9 cellular contexts compared by ENCODE assay signal in the genomic region with DNA sequence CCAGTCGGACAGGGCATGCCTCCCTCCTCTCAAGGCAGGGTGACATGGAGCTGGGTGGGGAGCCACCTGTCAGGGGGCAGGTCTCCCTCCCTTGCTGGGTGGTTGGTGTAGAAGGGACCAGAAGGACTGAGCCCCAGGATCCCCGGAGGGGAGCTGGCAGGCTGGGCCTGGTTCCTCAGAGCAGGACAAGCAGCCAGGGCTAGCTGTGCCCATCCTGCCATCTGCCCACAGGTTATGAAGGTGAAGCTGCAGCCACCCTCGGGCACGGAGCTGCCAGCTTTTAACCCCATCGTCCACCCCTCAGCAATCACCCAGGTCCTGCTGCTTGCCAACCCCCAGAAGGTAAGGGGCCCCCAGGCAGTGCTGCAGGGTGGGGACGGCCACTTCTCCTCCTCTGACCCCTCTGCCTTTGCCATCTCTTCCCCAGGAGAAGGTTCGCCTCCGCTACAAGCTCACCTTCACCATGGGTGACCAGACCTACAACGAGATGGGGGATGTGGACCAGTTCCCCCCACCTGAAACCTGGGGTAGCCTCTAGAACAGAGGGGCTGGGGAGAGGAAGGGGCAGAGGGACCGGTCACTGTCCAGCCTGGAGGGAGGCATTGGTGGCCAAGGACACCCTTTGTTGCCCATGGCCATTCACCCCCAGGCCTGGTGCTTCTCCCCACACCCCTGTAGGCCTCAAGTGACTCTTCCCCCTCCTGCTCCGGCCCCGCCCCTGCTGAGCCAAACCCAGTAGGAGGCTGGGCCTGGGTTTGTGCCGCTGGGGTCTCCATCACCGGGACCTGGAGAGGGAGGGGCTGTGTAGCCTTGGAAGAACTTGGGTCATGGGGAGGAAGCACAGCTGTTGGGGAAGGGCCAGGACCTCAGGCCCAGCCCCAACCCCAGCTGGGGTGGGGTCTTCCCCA. TPM values are rescaled to one million over a fixed set of nuclear protein-coding genes. Genes with fewer than 3 reads are reported as not detected.
DNase-seq lines count a peak whose midpoint lies in the region; ATAC-seq, FAIRE-seq and TF ChIP-seq lines count a peak whose summit lies in the region.
"Had no signal": no experiment of that assay in that cellular context is flagged by ENCODE, and none has a peak within 500 bp of the region (broad histone marks: within the 10 kb centered on the region; RNA-seq: fewer than 3 reads in every experiment).

No MANE protein-coding gene starts in this region.

- peaks cover 47% of the 10 kb centered on the region for H3K4me1 ChIP-seq in adipocyte (ENCODE audit: control insufficient read depth, insufficient read depth, low read length)

- TF ChIP-seq POLR2A in GM12891 (IDR thresholded peaks at IDR 0.05; ENCODE audit: low read depth, low read length), result no peak

- no peaks in the 10 kb centered on the region for H3K36me3 Mint-ChIP-seq in osteocyte (ENCODE audit: unreplicated experiment)

- H3K27ac Mint-ChIP-seq in osteocyte (ENCODE audit: unreplicated experiment), result peak overlapping the region; percentile 86

- H3K4me3 ChIP-seq in adipocyte (ENCODE audit: low read length), result no peak overlapping the region

- H3K27me3 ChIP-seq in adipocyte (replicated peaks; ENCODE audit: control insufficient read depth, insufficient read depth, low read length), result no peaks in the 10 kb centered on the region

- H3K36me3 ChIP-seq in adipocyte (ENCODE audit: control insufficient read depth, insufficient read depth, low read length, severe bottlenecking), result peaks cover 24% of the 10 kb centered on the region

- H3K27me3 Mint-ChIP-seq in osteocyte (ENCODE audit: unreplicated experiment), result no peaks in the 10 kb centered on the region

- no peak for TF ChIP-seq CTCF in osteocyte (IDR thresholded peaks at IDR 0.05)

- H3K9ac ChIP-seq in adipocyte (ENCODE audit: low read length), result peak overlapping the region; percentile 84

- DNase-seq in GM12891 (ENCODE audit: insufficient read length, low spot score), result peak; percentile 70
- DNase-seq in adipocyte (ENCODE audit: low read depth), result no peak
- no peak for DNase-seq in osteocyte (ENCODE audit: extremely low spot score, unreplicated experiment)
- no peak for DNase-seq in DMS79 (lab: John Stamatoyannopoulos, UW)
- no peak for DNase-seq in NCI-H1092 treated with DMSO at 0.1 percent for 48 hours (lab: John Stamatoyannopoulos, UW)
- DNase-seq: left cardiac atrium had no signal

- peak; percentile 9 for ATAC-seq in HG03045 (IDR thresholded peaks at IDR 0.05; ENCODE audit: unreplicated experiment)
- no peak for ATAC-seq in HG03354 (IDR thresholded peaks at IDR 0.05; ENCODE audit: poor library complexity, severe bottlenecking, unreplicated experiment)
- ATAC-seq in GM18519 (IDR thresholded peaks at IDR 0.05; ENCODE audit: low FRiP score, unreplicated experiment), result no peak

- H3K9me3 Mint-ChIP-seq in osteocyte (ENCODE audit: unreplicated experiment), result no peaks in the 10 kb centered on the region

- no peak for FAIRE-seq in GM12891 (lab: Jason Lieb, UNC)

- peaks cover 35% of the 10 kb centered on the region for H3K4me1 Mint-ChIP-seq in osteocyte (ENCODE audit: unreplicated experiment)

- H3K4me3 Mint-ChIP-seq in osteocyte (ENCODE audit: unreplicated experiment), result no peak overlapping the region

- H3K9me3 ChIP-seq in adipocyte (ENCODE audit: control insufficient read depth, low read length), result no peaks in the 10 kb centered on the region

TF ChIP-seq in GM12891, 5 proteins besides CTCF, POLR2A, EP300 and RAD21:
- TF ChIP-seq POU2F2 (IDR thresholded peaks at IDR 0.05; ENCODE audit: low read depth, low read length) (no peak), PAX5 (IDR thresholded peaks at IDR 0.05; ENCODE audit: insufficient read depth, low read length, severe bottlenecking) (no peak), SPI1 (IDR thresholded peaks at IDR 0.05; ENCODE audit: low read depth, low read length) (no peak), TAF1 (IDR thresholded peaks at IDR 0.05; ENCODE audit: low read depth, low read length) (no peak)
TF ChIP-seq in GM12891: peak in this region for 0.

RNA-seq across cellular contexts. Expression of gene SH3BP1, which starts 7.0 kb away (rescaled TPM):
- polyA plus RNA-seq in GM12891 (2012; ENCODE audit: low read depth, missing spikeins), result 58.1 TPM
- total RNA-seq in osteocyte, result 6.9 and 8.3 TPM in 2 replicates

RNA-seq across cellular contexts. Expression of gene GGA1, which starts 23.8 kb away (rescaled TPM):
- 44.9 TPM for polyA plus RNA-seq in GM12891 (2012; ENCODE audit: low read depth, missing spikeins)
- 50.0 and 56.1 TPM in 2 replicates for total RNA-seq in osteocyte

RNA-seq across cellular contexts. Expression of gene PDXP, which starts 26.1 kb away (rescaled TPM):
- 28.3 TPM for polyA plus RNA-seq in GM12891 (2012; ENCODE audit: low read depth, missing spikeins)
- total RNA-seq in osteocyte, result 16.5 and 16.6 TPM in 2 replicates

RNA-seq across cellular contexts. Expression of gene LGALS1, which starts 43.0 kb away (rescaled TPM):
- polyA plus RNA-seq in GM12891 (2012; ENCODE audit: low read depth, missing spikeins), result 590 TPM
- total RNA-seq in osteocyte, result 1,199 and 1,246 TPM in 2 replicates

RNA-seq across cellular contexts. Expression of gene LGALS2, which starts 52.5 kb away (rescaled TPM):
- 1.1 TPM for polyA plus RNA-seq in GM12891 (2012; ENCODE audit: low read depth, missing spikeins)
- total RNA-seq in osteocyte, result not detected in 2 replicates
- total RNA-seq: left cardiac atrium had no signal
